In the genomic region with DNA sequence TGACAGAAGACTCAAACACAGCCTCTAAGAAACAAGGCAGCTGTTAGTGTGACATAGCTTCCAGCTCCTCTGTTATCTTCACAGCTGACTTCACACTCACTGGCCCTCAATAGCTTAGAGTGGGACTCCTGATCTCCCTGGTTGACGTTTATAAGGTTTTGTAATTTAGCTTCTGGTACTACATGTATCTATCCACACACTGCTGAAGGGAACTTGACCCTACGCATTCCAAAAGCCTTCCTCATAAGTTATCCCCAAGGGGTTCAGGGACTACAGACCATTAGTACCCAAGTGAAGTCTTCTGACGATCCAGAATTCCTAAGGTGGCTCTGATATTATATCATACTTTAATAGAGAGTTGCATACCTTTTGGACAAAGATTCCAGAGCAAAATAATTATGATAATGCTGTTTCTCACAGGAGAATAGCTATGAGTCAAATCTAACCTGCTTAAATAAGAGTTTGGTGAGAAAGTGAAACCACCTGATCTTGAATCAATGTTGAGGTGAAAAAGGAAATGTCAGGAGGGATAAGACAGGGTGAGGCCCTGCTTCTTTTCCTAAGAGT, we compare ENCODE assay signal across 1 cellular context.
A peak's percentile ranks its signal among the peaks of the same experiment; 100 is the strongest.
TF ChIP-seq lines count a peak whose summit lies in the region.

No MANE protein-coding gene starts in this region.

TF ChIP-seq in HEK293, 187 proteins besides CTCF, POLR2A, EP300 and RAD21 (continued from another document):
- TF ChIP-seq, protein P1, sequence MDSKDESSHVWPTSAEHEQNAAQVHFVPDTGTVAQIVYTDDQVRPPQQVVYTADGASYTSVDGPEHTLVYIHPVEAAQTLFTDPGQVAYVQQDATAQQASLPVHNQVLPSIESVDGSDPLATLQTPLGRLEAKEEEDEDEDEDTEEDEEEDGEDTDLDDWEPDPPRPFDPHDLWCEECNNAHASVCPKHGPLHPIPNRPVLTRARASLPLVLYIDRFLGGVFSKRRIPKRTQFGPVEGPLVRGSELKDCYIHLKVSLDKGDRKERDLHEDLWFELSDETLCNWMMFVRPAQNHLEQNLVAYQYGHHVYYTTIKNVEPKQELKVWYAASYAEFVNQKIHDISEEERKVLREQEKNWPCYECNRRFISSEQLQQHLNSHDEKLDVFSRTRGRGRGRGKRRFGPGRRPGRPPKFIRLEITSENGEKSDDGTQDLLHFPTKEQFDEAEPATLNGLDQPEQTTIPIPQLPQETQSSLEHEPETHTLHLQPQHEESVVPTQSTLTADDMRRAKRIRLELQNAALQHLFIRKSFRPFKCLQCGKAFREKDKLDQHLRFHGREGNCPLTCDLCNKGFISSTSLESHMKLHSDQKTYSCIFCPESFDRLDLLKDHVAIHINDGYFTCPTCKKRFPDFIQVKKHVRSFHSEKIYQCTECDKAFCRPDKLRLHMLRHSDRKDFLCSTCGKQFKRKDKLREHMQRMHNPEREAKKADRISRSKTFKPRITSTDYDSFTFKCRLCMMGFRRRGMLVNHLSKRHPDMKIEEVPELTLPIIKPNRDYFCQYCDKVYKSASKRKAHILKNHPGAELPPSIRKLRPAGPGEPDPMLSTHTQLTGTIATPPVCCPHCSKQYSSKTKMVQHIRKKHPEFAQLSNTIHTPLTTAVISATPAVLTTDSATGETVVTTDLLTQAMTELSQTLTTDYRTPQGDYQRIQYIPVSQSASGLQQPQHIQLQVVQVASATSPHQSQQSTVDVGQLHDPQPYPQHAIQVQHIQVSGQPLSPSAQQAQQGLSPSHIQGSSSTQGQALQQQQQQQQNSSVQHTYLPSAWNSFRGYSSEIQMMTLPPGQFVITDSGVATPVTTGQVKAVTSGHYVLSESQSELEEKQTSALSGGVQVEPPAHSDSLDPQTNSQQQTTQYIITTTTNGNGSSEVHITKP (tag by site-specific recombination; IDR thresholded peaks at IDR 0.05): peak; percentile 28; the same call in 1 of the 2 replicates
- TF ChIP-seq SP7 (tag by site-specific recombination; IDR thresholded peaks at IDR 0.05) (0 out of 2 replicates have a peak, but pooled peaks have one; percentile 18), ZNF600 (tag by site-specific recombination; IDR thresholded peaks at IDR 0.05) (0 out of 2 replicates have a peak, but pooled peaks have one; percentile 44), ZNF354C (tag by site-specific recombination; IDR thresholded peaks at IDR 0.05; ENCODE audit: borderline replicate concordance, low read depth) (no peak), ZNF629 (tag by site-specific recombination; IDR thresholded peaks at IDR 0.05) (peak; percentile 64), OSR2 (tag by site-specific recombination; IDR thresholded peaks at IDR 0.05) (peak; percentile 92), ZNF544 (tag by site-specific recombination; IDR thresholded peaks at IDR 0.05) (no peak), ZBTB20 (tag by site-specific recombination; IDR thresholded peaks at IDR 0.05) (no peak), ZNF10 (tag by site-specific recombination; IDR thresholded peaks at IDR 0.05) (peak; percentile 54; the same call in 1 of the 2 replicates)
